ENCODE assay signal across 1 cellular context in genomic region chr22:47000888-47001287, GRCh38.
TF ChIP-seq lines count a peak whose summit lies in the region.

No MANE protein-coding gene starts in this region.

TF ChIP-seq in GM12878, 131 proteins besides CTCF, POLR2A, EP300 and RAD21 (continued from another document):
- 0 out of 2 replicates have a peak, but pooled peaks have one; percentile 8 for TF ChIP-seq RELB (IDR thresholded peaks at IDR 0.05; ENCODE audit: low read depth)
- TF ChIP-seq EED (IDR thresholded peaks at IDR 0.05; ENCODE audit: low read depth) = peak; percentile 25; the same call in 1 of the 2 replicates
- no peak for TF ChIP-seq BACH1 (IDR thresholded peaks at IDR 0.05; ENCODE audit: borderline replicate concordance)
- no peak for TF ChIP-seq BMI1 (IDR thresholded peaks at IDR 0.05; ENCODE audit: borderline replicate concordance)
- no peak for TF ChIP-seq CBX5 (IDR thresholded peaks at IDR 0.05; ENCODE audit: low read depth)
- TF ChIP-seq SUZ12 (IDR thresholded peaks at IDR 0.05; ENCODE audit: unreplicated experiment) = no peak
- TF ChIP-seq SP1 (IDR thresholded peaks at IDR 0.05; ENCODE audit: low read depth, low read length) = no peak
- TF ChIP-seq CEBPB (IDR thresholded peaks at IDR 0.05; ENCODE audit: borderline replicate concordance in 1 of 2, low read depth in 2 of 2, low read length in 2 of 2) = no peak
- no peak for TF ChIP-seq STAT1 (conservative IDR thresholded peaks at IDR 0.05)
- 0 out of 2 replicates have a peak, but pooled peaks have one; percentile 23 for TF ChIP-seq RUNX3 (IDR thresholded peaks at IDR 0.05; ENCODE audit: low read length)
- TF ChIP-seq NFYA (IDR thresholded peaks at IDR 0.05; ENCODE audit: borderline replicate concordance, low read depth, low read length) = no peak
- no peak for TF ChIP-seq USF1 (IDR thresholded peaks at IDR 0.05; ENCODE audit: borderline replicate concordance, extremely low read length, insufficient read depth, low read depth, low read length)
- TF ChIP-seq ZSCAN29 (IDR thresholded peaks at IDR 0.05) = no peak
- TF ChIP-seq CHD4 (IDR thresholded peaks at IDR 0.05) = no peak
- TF ChIP-seq MTA3 (IDR thresholded peaks at IDR 0.05; ENCODE audit: borderline replicate concordance, low read length) = no peak
- TF ChIP-seq BCLAF1 (IDR thresholded peaks at IDR 0.05) = no peak
- TF ChIP-seq BHLHE40 (IDR thresholded peaks at IDR 0.05; ENCODE audit: borderline replicate concordance in 1 of 2, low read depth in 2 of 2, low read length in 1 of 2) = peak; percentile 34 to 71; a peak in 3 of 4 replicates
